ENCODE assay signal across 7 cellular contexts in genomic region chr14:69152944-69153847, GRCh38. TPM values are rescaled to one million over a fixed set of nuclear protein-coding genes. Genes with fewer than 3 reads are reported as not detected.
A peak's percentile ranks its signal among the peaks of the same experiment; 100 is the strongest.
DNase-seq lines count a peak whose midpoint lies in the region; ATAC-seq and TF ChIP-seq lines count a peak whose summit lies in the region.

DCAF5 (minus strand) TSS chr14:69153119; CDS start chr14:69152978, 141 bp downstream.

- peak within 1 kb of the TSS; percentile 86 for H3K4me2 ChIP-seq in hepatocyte

- H3K36me3 ChIP-seq in hepatocyte (replicated peaks; ENCODE audit: insufficient read depth, low read depth): no peaks in the 10 kb centered on the region

- H3K4me3 ChIP-seq in hepatocyte: peak within 1 kb of the TSS; percentile 95

- H3K27ac ChIP-seq in hepatocyte: peak within 1 kb of the TSS; percentile 99

- peaks cover 19% of the 10 kb centered on the region for H3K4me1 ChIP-seq in hepatocyte (ENCODE audit: insufficient read depth)

- no peaks in the 10 kb centered on the region for H3K9me3 ChIP-seq in hepatocyte (ENCODE audit: low read depth)

- H3K9me2 ChIP-seq in hepatocyte (replicated peaks; ENCODE audit: insufficient read depth): no peaks in the 10 kb centered on the region

- peaks cover 39% of the 10 kb centered on the region for H3K79me2 ChIP-seq in hepatocyte

- peaks cover 25% of the 10 kb centered on the region for H4K20me1 ChIP-seq in hepatocyte (ENCODE audit: insufficient read depth, poor library complexity, severe bottlenecking)

- no peaks in the 10 kb centered on the region for H3K27me3 ChIP-seq in hepatocyte

- peak; percentile 42 for ATAC-seq in GM18508 (IDR thresholded peaks at IDR 0.05; ENCODE audit: insufficient read depth, unreplicated experiment)
- peak; percentile 80 for ATAC-seq in HG02981 (IDR thresholded peaks at IDR 0.05; ENCODE audit: unreplicated experiment)

- DNase-seq in NCI-H2081 treated with DMSO at 0.1 percent for 48 hours (lab: John Stamatoyannopoulos, UW): peak; percentile 78
- peak; percentile 78 for DNase-seq in T1000 (lab: John Stamatoyannopoulos, UW)
- peak; percentile 97 for DNase-seq in astrocyte of the hippocampus (ENCODE audit: low read depth, low spot score)
- peak; percentile 97 for DNase-seq in hepatocyte (ENCODE audit: low spot score)
- DNase-seq in retina: peak; percentile 90

- peak within 1 kb of the TSS; percentile 97 for H2AFZ ChIP-seq in hepatocyte

- WGBS in hepatocyte (ENCODE audit: low lambda C conversion rate, missing lambda C conversion rate): 1% methylated on average over 34 of the region's 97 CpGs

- TF ChIP-seq CTCF in hepatocyte (IDR thresholded peaks at IDR 0.05; ENCODE audit: poor library complexity): no peak

RNA-seq across cellular contexts. Expression of gene DCAF5, which starts in this region (rescaled TPM):
- 34.4 and 38.2 TPM in 2 replicates for total RNA-seq in hepatocyte
- polyA plus RNA-seq in hepatocyte: 45.4 and 47.6 TPM in 2 replicates

Comparison
In these comparisons a context has a peak if more than half of its experiments do, and no peak if none do; other contexts are left out.
1. Peak in every context shown above with its lines: DNase-seq, ATAC-seq, H3K4me3 ChIP-seq and H3K27ac ChIP-seq.